Comparison of ENCODE assay signal across 3 cellular contexts in the genomic region with DNA sequence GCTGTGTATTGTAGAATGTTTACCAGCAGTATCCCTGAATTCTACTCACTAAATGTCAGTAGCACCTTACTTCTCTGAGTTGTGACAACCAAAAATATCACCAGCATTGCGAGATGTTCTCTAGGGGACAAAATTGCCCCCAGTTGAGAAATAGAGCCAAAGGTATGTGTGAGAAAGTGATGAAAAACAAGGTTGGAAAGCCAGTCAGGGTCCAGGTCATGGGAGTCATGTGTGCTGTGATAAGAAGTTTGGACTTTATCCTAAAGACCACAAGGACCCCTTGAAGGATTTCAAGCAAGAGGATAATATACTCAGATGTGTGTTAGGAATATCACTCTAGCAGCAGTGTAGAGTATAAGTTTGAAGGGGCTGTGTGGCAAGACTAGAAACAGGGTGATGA. TPM values are rescaled to one million over a fixed set of nuclear protein-coding genes. Genes with fewer than 3 reads are reported as not detected.
"Had no signal": no experiment of that assay in that cellular context is flagged by ENCODE, and none has a peak within 500 bp of the region (broad histone marks: within the 10 kb centered on the region; RNA-seq: fewer than 3 reads in every experiment).

No MANE protein-coding gene starts in this region.

RNA-seq across cellular contexts. Expression of gene GPC3, which starts 30.9 kb away (rescaled TPM):
- total RNA-seq: lung microvascular endothelial cell, myocyte had no signal
- polyA plus RNA-seq: immature natural killer cell had no signal
